ENCODE assay signal across 11 cellular contexts in the genomic region with DNA sequence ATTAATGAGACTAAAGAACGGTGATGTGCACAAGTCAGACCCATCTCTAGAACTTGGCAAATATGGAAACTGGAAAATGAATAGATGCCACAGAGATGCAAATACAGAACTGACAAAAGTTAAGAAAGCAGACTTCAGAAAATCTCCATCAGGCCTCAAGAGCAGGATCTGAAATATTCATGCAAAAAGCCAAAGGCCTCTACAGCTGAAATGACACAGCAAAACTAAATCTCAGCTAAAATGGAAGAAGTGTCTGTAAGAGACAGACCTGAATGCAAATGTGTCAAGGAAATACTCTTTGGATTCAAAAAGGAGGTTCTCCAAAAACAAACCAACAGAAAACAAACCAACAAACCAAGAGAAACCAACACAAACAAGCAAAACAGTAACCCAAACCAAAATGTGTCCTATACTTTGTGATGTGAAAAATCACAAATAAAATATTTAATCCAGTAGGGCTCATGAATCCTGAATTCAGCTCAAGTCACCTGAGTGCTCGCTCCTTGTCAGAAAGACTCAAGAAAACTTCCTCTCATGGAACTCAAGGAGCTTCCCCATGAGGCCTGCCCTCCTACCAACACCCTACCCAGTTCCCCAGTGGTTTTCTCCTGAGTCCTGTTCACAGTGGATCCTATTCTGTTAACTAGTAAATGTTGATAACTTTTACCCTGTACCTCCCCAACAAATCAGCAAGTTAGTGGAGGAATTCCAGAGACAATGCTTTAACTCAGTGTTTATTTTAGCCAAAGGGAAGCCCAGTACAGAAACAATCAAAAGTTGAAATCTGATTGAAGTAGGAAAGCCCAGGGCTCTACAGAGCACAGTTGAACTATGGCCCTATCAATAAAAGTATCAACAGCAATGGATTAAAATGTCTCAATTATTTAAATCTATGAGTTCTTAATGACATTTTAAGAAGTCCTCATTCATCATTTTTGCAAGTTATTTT. TPM values are rescaled to one million over a fixed set of nuclear protein-coding genes. Genes with fewer than 3 reads are reported as not detected.
DNase-seq lines count a peak whose midpoint lies in the region; FAIRE-seq and TF ChIP-seq lines count a peak whose summit lies in the region.
"Had no signal": no experiment of that assay in that cellular context is flagged by ENCODE, and none has a peak within 500 bp of the region (broad histone marks: within the 10 kb centered on the region; RNA-seq: fewer than 3 reads in every experiment).

No MANE protein-coding gene starts in this region.

- no peaks in the 10 kb centered on the region for H3K27me3 ChIP-seq in adrenal gland
- H3K27me3 ChIP-seq: transverse colon had no signal

- no peaks in the 10 kb centered on the region for H3K9me3 Mint-ChIP-seq in neural crest cell

- H3K4me3 Mint-ChIP-seq in neural crest cell: peak overlapping the region; percentile 38

- H3K9me3 ChIP-seq in HEK293 (ENCODE audit: control insufficient read depth, insufficient read depth, low read depth, low read length) (no peaks in the 10 kb centered on the region), adrenal gland (replicated peaks in 1 of 3) (no peaks in the 10 kb centered on the region)
- H3K9me3 ChIP-seq: transverse colon had no signal

- intact Hi-C loops in adrenal gland (cut with DNase I): loop anchor here (5.0 to 10.0 kb wide), 3 partner anchors 161 to 528 kb away; no protein-coding TSS in a partner anchor
- intact Hi-C loops in head of caudate nucleus (cut with DNase I): loop anchor here (5.0 kb wide), 1 partner anchor 523 kb away; no protein-coding TSS in a partner anchor

- H3K27me3 Mint-ChIP-seq in neural crest cell (ENCODE audit: low read depth): no peaks in the 10 kb centered on the region

- H3K4me1 Mint-ChIP-seq in neural crest cell: peaks cover 48% of the 10 kb centered on the region

- CTCF ChIA-PET in HEK293 (lab: Yijun Ruan, JAX): interaction anchor here (0.7 to 0.9 kb wide), 3 partner anchors 241 to 523 kb away, joined by 3 to 4 read pairs (median 3); no protein-coding TSS in a partner anchor

- POLR2A ChIA-PET in HEK293 (lab: Yijun Ruan, JAX): interaction anchor here (2.0 kb wide), 1 partner anchor 15 kb away, joined by 7 read pairs; the partner anchor contains the start of genes MRPS27 and PTCD2

- H3K4me3 ChIP-seq in HEK293 (ENCODE audit: low read depth, low read length): no peak overlapping the region
- H3K4me3 ChIP-seq in adrenal gland: no peak overlapping the region
- H3K4me3 ChIP-seq: transverse colon had no signal

- H3K27ac ChIP-seq in HEK293 (ENCODE audit: extremely low read depth, low read depth, low read length) (no peak overlapping the region), adrenal gland (peak overlapping the region in 4 of 5 donors; percentile 1 to 23 (median 15))

- DNase-seq in D721Med (ENCODE audit: insufficient read length, low spot score) (no peak), adrenal gland (no peak), neural crest cell (ENCODE audit: low read depth, low spot score) (no peak), SIG-M5 treated with dmso at 0.1 percent for 504 hours (lab: John Stamatoyannopoulos, UW; ENCODE audit: unreplicated experiment) (no peak), head of caudate nucleus (no peak), NCI-H526 (lab: John Stamatoyannopoulos, UW) (no peak), DMS153 treated with DMSO at 0.1 percent for 48 hours (lab: John Stamatoyannopoulos, UW; ENCODE audit: unreplicated experiment) (no peak)
- DNase-seq: activated CD8-positive, alpha-beta memory T cell treated with anti-CD3 and anti-CD28 coated beads for 24 hours; foreskin melanocyte; transverse colon had no signal

- peaks cover 7 to 14% of the 10 kb centered on the region in 2 experiments for H3K36me3 ChIP-seq in HEK293 (ENCODE audit: control insufficient read depth in 2 of 2, insufficient read depth in 1 of 2, low read length in 2 of 2)
- no peaks in the 10 kb centered on the region for H3K36me3 ChIP-seq in adrenal gland (replicated peaks in 1 of 2)
- H3K36me3 ChIP-seq: transverse colon had no signal

- no peak for TF ChIP-seq CTCF in D721Med (IDR thresholded peaks at IDR 0.05; ENCODE audit: insufficient read depth, missing control alignments)
- no peak for TF ChIP-seq CTCF in HEK293 (tag by site-specific recombination; IDR thresholded peaks at IDR 0.05)
- no peak for TF ChIP-seq CTCF in adrenal gland (IDR thresholded peaks at IDR 0.05)
- no peak for TF ChIP-seq CTCF in neural crest cell (conservative IDR thresholded peaks at IDR 0.05)

- 92 to 100% (median 95%) methylated on average over 2 of the region's 2 CpGs for WGBS in adrenal gland, 4 donors

- H3K36me3 Mint-ChIP-seq in neural crest cell (ENCODE audit: low read depth): peaks cover 6% of the 10 kb centered on the region

- H3K4me1 ChIP-seq in HEK293 (ENCODE audit: control insufficient read depth, insufficient read depth, low read length): peaks cover 11% of the 10 kb centered on the region
- peaks cover 19 to 24% of the 10 kb centered on the region in 2 donors for H3K4me1 ChIP-seq in adrenal gland (replicated peaks in 1 of 2)

- TF ChIP-seq POLR2A in adrenal gland (IDR thresholded peaks at IDR 0.05): no peak

- peak; percentile 6 for FAIRE-seq in D721Med (lab: Jason Lieb, UNC)

- H3K27ac Mint-ChIP-seq in neural crest cell (ENCODE audit: unreplicated experiment): no peak overlapping the region

TF ChIP-seq in HEK293, 187 proteins besides CTCF, POLR2A, EP300 and RAD21:
- TF ChIP-seq, protein P1, sequence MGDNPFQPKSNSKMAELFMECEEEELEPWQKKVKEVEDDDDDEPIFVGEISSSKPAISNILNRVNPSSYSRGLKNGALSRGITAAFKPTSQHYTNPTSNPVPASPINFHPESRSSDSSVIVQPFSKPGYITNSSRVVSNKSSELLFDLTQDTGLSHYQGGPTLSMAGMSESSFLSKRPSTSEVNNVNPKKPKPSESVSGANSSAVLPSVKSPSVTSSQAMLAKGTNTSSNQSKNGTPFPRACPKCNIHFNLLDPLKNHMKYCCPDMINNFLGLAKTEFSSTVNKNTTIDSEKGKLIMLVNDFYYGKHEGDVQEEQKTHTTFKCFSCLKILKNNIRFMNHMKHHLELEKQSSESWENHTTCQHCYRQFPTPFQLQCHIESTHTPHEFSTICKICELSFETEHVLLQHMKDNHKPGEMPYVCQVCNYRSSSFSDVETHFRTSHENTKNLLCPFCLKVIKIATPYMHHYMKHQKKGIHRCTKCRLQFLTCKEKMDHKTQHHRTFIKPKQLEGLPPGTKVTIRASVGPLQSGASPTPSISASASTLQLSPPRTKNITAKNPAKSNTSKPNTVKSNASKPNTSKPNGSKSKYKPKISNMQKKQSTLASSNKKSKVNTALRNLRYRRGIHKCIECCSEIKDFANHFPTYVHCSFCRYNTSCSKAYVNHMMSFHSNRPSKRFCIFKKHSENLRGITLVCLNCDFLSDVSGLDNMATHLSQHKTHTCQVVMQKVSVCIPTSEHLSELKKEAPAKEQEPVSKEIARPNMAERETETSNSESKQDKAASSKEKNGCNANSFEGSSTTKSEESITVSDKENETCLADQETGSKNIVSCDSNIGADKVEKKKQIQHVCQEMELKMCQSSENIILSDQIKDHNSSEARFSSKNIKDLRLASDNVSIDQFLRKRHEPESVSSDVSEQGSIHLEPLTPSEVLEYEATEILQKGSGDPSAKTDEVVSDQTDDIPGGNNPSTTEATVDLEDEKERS (tag by site-specific recombination; IDR thresholded peaks at IDR 0.05): no peak
- 0 out of 2 replicates have a peak, but pooled peaks have one; percentile 12 for TF ChIP-seq PRDM6 (tag by site-specific recombination; IDR thresholded peaks at IDR 0.05)
- TF ChIP-seq ZNF311 (tag by site-specific recombination; IDR thresholded peaks at IDR 0.05; ENCODE audit: borderline replicate concordance): no peak

RNA-seq across cellular contexts. Expression of gene MRPS27, which starts 14.6 kb away (rescaled TPM):
- total RNA-seq in adrenal gland: 10 to 100 TPM; 61.1 to 91.9 (median 69.7) TPM
- 10 to 100 TPM; 20.8 to 92.8 (median 25.9) TPM for polyA plus RNA-seq in adrenal gland
- 86.5 and 89.7 TPM in 2 replicates for total RNA-seq in neural crest cell

RNA-seq across cellular contexts. Expression of gene PTCD2, which starts 14.7 kb away (rescaled TPM):
- total RNA-seq in adrenal gland (10 to 100 TPM; 11.9 to 20.6 (median 14.2) TPM), neural crest cell (13.6 and 15.6 TPM in 2 replicates)
- polyA plus RNA-seq in adrenal gland: 10 to 100 TPM in 1 of 3 donors, 1 to 10 TPM in 2; 1.7 to 18.0 (median 3.2) TPM
